Comparison of ENCODE assay signal across 18 cellular contexts in genomic region chr17:17398928-17399926, GRCh38.
A peak's percentile ranks its signal among the peaks of the same experiment; 100 is the strongest.
DNase-seq lines count a peak whose midpoint lies in the region; ATAC-seq and TF ChIP-seq lines count a peak whose summit lies in the region.
"Had no signal": no experiment of that assay in that cellular context is flagged by ENCODE, and none has a peak within 500 bp of the region (broad histone marks: within the 10 kb centered on the region; RNA-seq: fewer than 3 reads in every experiment).

No MANE protein-coding gene starts in this region.

- intact Hi-C loops in activated naive CD4-positive, alpha-beta T cell treated with anti-CD3 and anti-CD28 coated beads for 36 hours (cut with micrococcal nuclease) = no loop called here
- intact Hi-C loops in upper lobe of right lung (cut with DNase I) = no loop called here

- no peaks in the 10 kb centered on the region for H3K36me3 ChIP-seq in endodermal cell (ENCODE audit: control insufficient read depth, insufficient read depth, low read length)
- H3K36me3 ChIP-seq in neural cell (ENCODE audit: insufficient read depth, low read length) = no peaks in the 10 kb centered on the region
- H3K36me3 ChIP-seq in upper lobe of right lung = no peaks in the 10 kb centered on the region

- H3K4me1 Mint-ChIP-seq in activated naive CD4-positive, alpha-beta T cell treated with anti-CD3 and anti-CD28 coated beads, Interleukin-2, amount 10 ng/mL, durations not matched to agents 7 days and 5 days = peaks cover 34% of the 10 kb centered on the region
- H3K4me1 Mint-ChIP-seq in activated naive CD4-positive, alpha-beta T cell treated with anti-CD3 and anti-CD28 coated beads for 36 hours (ENCODE audit: low read depth) = peaks cover 25% of the 10 kb centered on the region
- H3K4me1 Mint-ChIP-seq in endodermal cell = peaks cover 13% of the 10 kb centered on the region

- peaks cover 62% of the 10 kb centered on the region for H3K27me3 Mint-ChIP-seq in activated naive CD4-positive, alpha-beta T cell treated with anti-CD3 and anti-CD28 coated beads, Interleukin-2, amount 10 ng/mL, durations not matched to agents 7 days and 5 days
- no peaks in the 10 kb centered on the region for H3K27me3 Mint-ChIP-seq in activated naive CD4-positive, alpha-beta T cell treated with anti-CD3 and anti-CD28 coated beads for 36 hours (ENCODE audit: low read depth)
- peaks cover 10% of the 10 kb centered on the region for H3K27me3 Mint-ChIP-seq in endodermal cell (ENCODE audit: insufficient read depth)

- no peak for TF ChIP-seq EP300 in neural cell (conservative IDR thresholded peaks at IDR 0.05; ENCODE audit: poor library complexity, severe bottlenecking)

- H3K27ac ChIP-seq in endodermal cell (ENCODE audit: low read depth, low read length) (no peak overlapping the region), neural cell (ENCODE audit: low read length) (peak overlapping the region; percentile 77), upper lobe of right lung (peak overlapping the region; percentile 63)

- H4K20me1 ChIP-seq in neural cell (ENCODE audit: insufficient read depth) = no peaks in the 10 kb centered on the region

- H3K9me3 ChIP-seq in endodermal cell (ENCODE audit: control insufficient read depth, low read length) (no peaks in the 10 kb centered on the region), neural cell (ENCODE audit: low read length) (no peaks in the 10 kb centered on the region), upper lobe of right lung (no peaks in the 10 kb centered on the region)

- no peak overlapping the region for H3K9ac ChIP-seq in endodermal cell (ENCODE audit: extremely low read depth, low read length, poor library complexity, severe bottlenecking)
- peak overlapping the region; percentile 31 for H3K9ac ChIP-seq in neural cell (ENCODE audit: low read length)

- no peaks in the 10 kb centered on the region for H3K27me3 ChIP-seq in endodermal cell (ENCODE audit: control insufficient read depth, insufficient read depth, low read length, poor library complexity, severe bottlenecking)
- H3K27me3 ChIP-seq in neural cell (ENCODE audit: insufficient read depth, low read depth, low read length) = no peaks in the 10 kb centered on the region
- H3K27me3 ChIP-seq in upper lobe of right lung = no peaks in the 10 kb centered on the region

- no peak for TF ChIP-seq RAD21 in neural cell (conservative IDR thresholded peaks at IDR 0.05)

- H3K36me3 Mint-ChIP-seq in activated naive CD4-positive, alpha-beta T cell treated with anti-CD3 and anti-CD28 coated beads, Interleukin-2, amount 10 ng/mL, durations not matched to agents 7 days and 5 days = no peaks in the 10 kb centered on the region
- H3K36me3 Mint-ChIP-seq in activated naive CD4-positive, alpha-beta T cell treated with anti-CD3 and anti-CD28 coated beads for 36 hours (ENCODE audit: low read depth) = no peaks in the 10 kb centered on the region
- no peaks in the 10 kb centered on the region for H3K36me3 Mint-ChIP-seq in endodermal cell (ENCODE audit: low read depth)
- H3K36me3 Mint-ChIP-seq: type B pancreatic cell had no signal

- H2AFZ ChIP-seq in neural cell (ENCODE audit: low read depth, low read length) = no peak overlapping the region

- no peaks in the 10 kb centered on the region for H3K4me1 ChIP-seq in endodermal cell (ENCODE audit: control insufficient read depth, insufficient read depth, low read length)
- peaks cover 22% of the 10 kb centered on the region for H3K4me1 ChIP-seq in upper lobe of right lung

- H3K9me2 ChIP-seq in neural cell (ENCODE audit: insufficient read depth, low read length) = no peaks in the 10 kb centered on the region

- no peaks in the 10 kb centered on the region for H3K9me3 Mint-ChIP-seq in activated naive CD4-positive, alpha-beta T cell treated with anti-CD3 and anti-CD28 coated beads, Interleukin-2, amount 10 ng/mL, durations not matched to agents 7 days and 5 days
- H3K9me3 Mint-ChIP-seq in activated naive CD4-positive, alpha-beta T cell treated with anti-CD3 and anti-CD28 coated beads for 36 hours = no peaks in the 10 kb centered on the region
- H3K9me3 Mint-ChIP-seq in endodermal cell = peaks cover 2% of the 10 kb centered on the region
- H3K9me3 Mint-ChIP-seq: activated CD4-positive, alpha-beta T cell treated with anti-CD3 and anti-CD28 coated beads, Interleukin-2, amount 10 ng/mL, durations not matched to agents 7 days and 5 days; type B pancreatic cell had no signal

- peaks cover 2% of the 10 kb centered on the region for H3F3A ChIP-seq in neural cell (ENCODE audit: insufficient read depth, low read length, poor library complexity, severe bottlenecking)

- H3K27ac Mint-ChIP-seq in activated naive CD4-positive, alpha-beta T cell treated with anti-CD3 and anti-CD28 coated beads, Interleukin-2, amount 10 ng/mL, durations not matched to agents 7 days and 5 days = peak overlapping the region; percentile 49
- H3K27ac Mint-ChIP-seq in activated naive CD4-positive, alpha-beta T cell treated with anti-CD3 and anti-CD28 coated beads for 36 hours = no peak overlapping the region
- no peak overlapping the region for H3K27ac Mint-ChIP-seq in endodermal cell
- H3K27ac Mint-ChIP-seq: activated CD4-positive, alpha-beta T cell treated with anti-CD3 and anti-CD28 coated beads, Interleukin-2, amount 10 ng/mL, durations not matched to agents 7 days and 5 days; type B pancreatic cell had no signal

- CTCF ChIA-PET in activated naive CD4-positive, alpha-beta T cell treated with anti-CD3 and anti-CD28 coated beads, Interleukin-2, amount 10 ng/mL, durations not matched to agents 7 days and 5 days (lab: Charles Lee) = interaction anchor here (1.3 kb wide), 1 partner anchor 13 kb away, joined by 3 read pairs; no protein-coding TSS in a partner anchor
- CTCF ChIA-PET in activated naive CD4-positive, alpha-beta T cell treated with anti-CD3 and anti-CD28 coated beads for 36 hours (lab: Charles Lee) = interaction anchor here (0.9 kb wide), 1 partner anchor 15 kb away, joined by 3 read pairs; no protein-coding TSS in a partner anchor

- 89 to 96% methylated on average over 5 to 15 of the region's 15 CpGs for WGBS in endodermal cell (ENCODE audit: insufficient coverage in 1 of 2, insufficient read length in 1 of 2), 2 experiments

- TF ChIP-seq CTCF in endodermal cell (conservative IDR thresholded peaks at IDR 0.05) = peak; percentile 12
- no peak for TF ChIP-seq CTCF in neural cell (IDR thresholded peaks at IDR 0.05; ENCODE audit: poor library complexity, severe bottlenecking)
- no peak for TF ChIP-seq CTCF in upper lobe of right lung (IDR thresholded peaks at IDR 0.05)

- DNase-seq in activated naive CD4-positive, alpha-beta T cell treated with anti-CD3 and anti-CD28 coated beads, Interleukin-2, amount 10 ng/mL, durations not matched to agents 7 days and 5 days = no peak
- DNase-seq in activated naive CD4-positive, alpha-beta T cell treated with anti-CD3 and anti-CD28 coated beads for 36 hours = no peak
- DNase-seq in endodermal cell (peak; percentile 48), upper lobe of right lung (no peak), COR-L47 (lab: John Stamatoyannopoulos, UW) (no peak), NCI-H2081 treated with DMSO at 0.1 percent for 48 hours (lab: John Stamatoyannopoulos, UW) (no peak), kidney glomerular epithelial cell (lab: John Stamatoyannopoulos, UW) (no peak)
- DNase-seq: activated CD4-positive, alpha-beta T cell treated with anti-CD3 and anti-CD28 coated beads, Interleukin-2, amount 10 ng/mL, durations not matched to agents 7 days and 5 days; activated T-cell treated with anti-CD3 and anti-CD28 coated beads, Interleukin-2, amount 50 U/mL, for 48 hours; Calu3; MM.1S; NCI-H2081; occipital lobe; SHP77 treated with DMSO at 0.1 percent for 48 hours; stimulated activated CD4-positive, alpha-beta T cell treated with anti-CD3 and anti-CD28 coated beads, Interleukin-15, amount 100 ng/mL, for 24 hours; T-helper 9 cell had no signal

- no peak overlapping the region for H3K4me2 ChIP-seq in neural cell (ENCODE audit: low read length)

- ATAC-seq in upper lobe of right lung = peak; percentile 38

- no peaks in the 10 kb centered on the region for H3K79me2 ChIP-seq in neural cell (replicated peaks; ENCODE audit: insufficient read depth, low read length)

- H3K4me3 ChIP-seq in endodermal cell (ENCODE audit: low read length) (no peak overlapping the region), neural cell (ENCODE audit: low read length) (no peak overlapping the region), upper lobe of right lung (no peak overlapping the region)

- no peak overlapping the region for H3K4me3 Mint-ChIP-seq in activated naive CD4-positive, alpha-beta T cell treated with anti-CD3 and anti-CD28 coated beads, Interleukin-2, amount 10 ng/mL, durations not matched to agents 7 days and 5 days
- no peak overlapping the region for H3K4me3 Mint-ChIP-seq in activated naive CD4-positive, alpha-beta T cell treated with anti-CD3 and anti-CD28 coated beads for 36 hours
- H3K4me3 Mint-ChIP-seq in endodermal cell = no peak overlapping the region
- H3K4me3 Mint-ChIP-seq: activated CD4-positive, alpha-beta T cell treated with anti-CD3 and anti-CD28 coated beads, Interleukin-2, amount 10 ng/mL, durations not matched to agents 7 days and 5 days; type B pancreatic cell had no signal

TF ChIP-seq in neural cell, 6 proteins besides CTCF, POLR2A, EP300 and RAD21 (continues in another document):
- TF ChIP-seq EZH2 (IDR thresholded peaks at IDR 0.05; ENCODE audit: borderline replicate concordance, insufficient read depth, low read length, poor library complexity, severe bottlenecking) (no peak), POLR2AphosphoS5 (IDR thresholded peaks at IDR 0.05) (no peak)
